8 cellular contexts compared by ENCODE assay signal in genomic region chr1:91020486-91020885, GRCh38. TPM values are rescaled to one million over a fixed set of nuclear protein-coding genes. Genes with fewer than 3 reads are reported as not detected.
DNase-seq lines count a peak whose midpoint lies in the region; ATAC-seq and TF ChIP-seq lines count a peak whose summit lies in the region.

No MANE protein-coding gene starts in this region.

- peak overlapping the region; percentile 98; the same call in 1 of the 2 replicates for H3K9ac ChIP-seq in SK-N-SH
- H3K9ac ChIP-seq in subcutaneous abdominal adipose tissue (ENCODE audit: low read length in 5 of 5): peak overlapping the region in 4 of 5 donors; percentile 74 to 84 (median 80)

- H3K36me3 ChIP-seq in SK-N-SH (replicated peaks in 1 of 2; ENCODE audit: control insufficient read depth in 1 of 2, insufficient read depth in 2 of 2, low read length in 1 of 2): peaks cover 10 to 12% of the 10 kb centered on the region in 2 experiments
- no peaks in the 10 kb centered on the region for H3K36me3 ChIP-seq in subcutaneous abdominal adipose tissue (ENCODE audit: control insufficient read depth in 5 of 5, insufficient read depth in 5 of 5, low read length in 5 of 5)

- DNase-seq in SK-N-SH: no peak
- DNase-seq in activated naive CD4-positive, alpha-beta T cell treated with anti-CD3 and anti-CD28 coated beads, Interleukin-2, amount 50 U/mL, for 72 hours (ENCODE audit: low spot score in 2 of 2): no peak
- no peak for DNase-seq in NOMO-1 (lab: John Stamatoyannopoulos, UW; ENCODE audit: unreplicated experiment in 2 of 2)
- no peak for DNase-seq in NCI-H2196 (lab: John Stamatoyannopoulos, UW; ENCODE audit: unreplicated experiment)

- 24% methylated on average over 4 of the region's 4 CpGs for WGBS in SK-N-SH (ENCODE audit: low lambda C conversion rate)

- H4K20me1 ChIP-seq in SK-N-SH (ENCODE audit: insufficient read depth): peaks cover 38% of the 10 kb centered on the region

- H3K27ac Mint-ChIP-seq in activated naive CD4-positive, alpha-beta T cell treated with anti-CD3 and anti-CD28 coated beads, Interleukin-2, amount 50 U/mL, for 72 hours: peak overlapping the region; percentile 96 to 98

- peaks cover 4 to 7% of the 10 kb centered on the region in 2 donors for H3K9me3 Mint-ChIP-seq in activated naive CD4-positive, alpha-beta T cell treated with anti-CD3 and anti-CD28 coated beads, Interleukin-2, amount 50 U/mL, for 72 hours

- H3F3A ChIP-seq in SK-N-SH (replicated peaks; ENCODE audit: insufficient read depth): peaks cover 15% of the 10 kb centered on the region

- TF ChIP-seq EP300 in SK-N-SH (IDR thresholded peaks at IDR 0.05; ENCODE audit: borderline replicate concordance in 1 of 2, low read depth in 1 of 2, low read length in 1 of 2): no peak

- POLR2A ChIA-PET in SK-N-SH (lab: Yijun Ruan, JAX): no interaction called here

- H3K4me3 ChIP-seq in SK-N-SH (ENCODE audit: low read depth in 2 of 2, low read length in 1 of 2): peak overlapping the region; percentile 85 to 88
- H3K4me3 ChIP-seq in iPS-18c (ENCODE audit: insufficient read depth, low read depth, low read length): peak overlapping the region; percentile 59
- H3K4me3 ChIP-seq in subcutaneous abdominal adipose tissue (ENCODE audit: low read depth in 1 of 5, low read length in 5 of 5): peak overlapping the region; percentile 78 to 96 (median 92)

- H3K4me2 ChIP-seq in SK-N-SH: peak overlapping the region; percentile 91

- H3K27ac ChIP-seq in SK-N-SH (ENCODE audit: low read depth in 2 of 2, low read length in 1 of 2) (peak overlapping the region; percentile 98), subcutaneous abdominal adipose tissue (ENCODE audit: low read depth, low read length) (peak overlapping the region; percentile 96)

- no peak for TF ChIP-seq CTCF in SK-N-SH (IDR thresholded peaks at IDR 0.05)

- no peaks in the 10 kb centered on the region for H3K9me2 ChIP-seq in SK-N-SH

- H3K27me3 ChIP-seq in SK-N-SH (ENCODE audit: insufficient read depth) (no peaks in the 10 kb centered on the region), subcutaneous abdominal adipose tissue (ENCODE audit: control insufficient read depth in 5 of 5, insufficient read depth in 4 of 5, low read length in 5 of 5) (no peaks in the 10 kb centered on the region)

- H3K79me2 ChIP-seq in SK-N-SH (ENCODE audit: insufficient read depth): peaks cover 64% of the 10 kb centered on the region

- peaks cover 10 to 26% of the 10 kb centered on the region in 2 experiments for H3K4me1 ChIP-seq in SK-N-SH (ENCODE audit: control insufficient read depth in 1 of 2, insufficient read depth in 2 of 2, low read depth in 1 of 2, low read length in 1 of 2)
- peaks cover 0 to 45% (median 40%) of the 10 kb centered on the region in 5 donors for H3K4me1 ChIP-seq in subcutaneous abdominal adipose tissue (ENCODE audit: control insufficient read depth in 5 of 5, insufficient read depth in 5 of 5, low read length in 5 of 5)

- H2AFZ ChIP-seq in SK-N-SH (ENCODE audit: low read depth): peak overlapping the region; percentile 1; the same call in 1 of the 2 replicates

- TF ChIP-seq RAD21 in SK-N-SH (IDR thresholded peaks at IDR 0.05; ENCODE audit: low read length): no peak

- CTCF ChIA-PET in SK-N-SH (lab: Yijun Ruan, JAX): interaction anchor here (1.1 to 2.0 kb wide), 3 partner anchors 10 to 146 kb away, joined by 3 to 8 read pairs (median 3); no protein-coding TSS in a partner anchor

- H3K9me3 ChIP-seq in SK-N-SH (no peaks in the 10 kb centered on the region), iPS-18c (ENCODE audit: control insufficient read depth, insufficient read depth, low read length) (no peaks in the 10 kb centered on the region), subcutaneous abdominal adipose tissue (ENCODE audit: control insufficient read depth in 5 of 5, low read length in 5 of 5) (no peaks in the 10 kb centered on the region)

- ATAC-seq in SK-N-SH treated with all-trans-retinoic acid at 6 μM for 48 hours: no peak
- ATAC-seq in activated naive CD4-positive, alpha-beta T cell treated with anti-CD3 and anti-CD28 coated beads, Interleukin-2, amount 50 U/mL, for 72 hours: no peak
- no peak for ATAC-seq in GM21576 (IDR thresholded peaks at IDR 0.05; ENCODE audit: unreplicated experiment)

- H3K36me3 Mint-ChIP-seq in activated naive CD4-positive, alpha-beta T cell treated with anti-CD3 and anti-CD28 coated beads, Interleukin-2, amount 50 U/mL, for 72 hours: peaks cover 9 to 32% of the 10 kb centered on the region in 2 donors

TF ChIP-seq in SK-N-SH, 30 proteins besides CTCF, POLR2A, EP300 and RAD21:
- TF ChIP-seq TCF12 (IDR thresholded peaks at IDR 0.05) (no peak), EZH2phosphoT487 (IDR thresholded peaks at IDR 0.05; ENCODE audit: borderline replicate concordance, low read depth) (no peak)

TF ChIP-seq in SK-N-SH treated with all-trans-retinoic acid at 6 μM for 48 hours, 23 proteins besides CTCF, POLR2A, EP300 and RAD21:
- TF ChIP-seq POU6F1 (CRISPR knock-in tag; IDR thresholded peaks at IDR 0.05; ENCODE audit: borderline replicate concordance, low read depth) (no peak), BACH2 (CRISPR knock-in tag; IDR thresholded peaks at IDR 0.05; ENCODE audit: borderline replicate concordance) (no peak), GLIS3 (CRISPR knock-in tag; IDR thresholded peaks at IDR 0.05) (no peak), ARNTL (CRISPR knock-in tag; IDR thresholded peaks at IDR 0.05; ENCODE audit: borderline replicate concordance, low read depth) (no peak), OSR1 (CRISPR knock-in tag; IDR thresholded peaks at IDR 0.05) (no peak), TCF4 (CRISPR knock-in tag; IDR thresholded peaks at IDR 0.05; ENCODE audit: borderline replicate concordance) (no peak), CSDC2 (CRISPR knock-in tag; IDR thresholded peaks at IDR 0.05) (no peak), RARB (CRISPR knock-in tag; IDR thresholded peaks at IDR 0.05) (no peak), TOX (CRISPR knock-in tag; IDR thresholded peaks at IDR 0.05; ENCODE audit: borderline replicate concordance) (no peak), ESRRG (CRISPR knock-in tag; IDR thresholded peaks at IDR 0.05) (no peak), CSRNP3 (CRISPR knock-in tag; IDR thresholded peaks at IDR 0.05) (no peak), ZFP30 (CRISPR knock-in tag; IDR thresholded peaks at IDR 0.05) (no peak)

RNA-seq across cellular contexts. Expression of gene ZNF644, which starts 1.3 kb away (rescaled TPM):
- 5.6 and 6.8 TPM in 2 replicates for polyA plus RNA-seq in SK-N-SH (2012; rRNA removed)
- 8.3 and 11.3 TPM in 2 replicates for polyA plus RNA-seq in SK-N-SH (2012; cell fraction: cytosol; rRNA removed)
- polyA plus RNA-seq in SK-N-SH (2012; cell fraction: nucleus; rRNA removed): 4.1 and 11.0 TPM in 2 replicates
- 10 to 100 TPM; 50.6 to 72.5 TPM for total RNA-seq in activated naive CD4-positive, alpha-beta T cell treated with anti-CD3 and anti-CD28 coated beads, Interleukin-2, amount 50 U/mL, for 72 hours
